Comparison of ENCODE assay signal across 8 cellular contexts in the genomic region with DNA sequence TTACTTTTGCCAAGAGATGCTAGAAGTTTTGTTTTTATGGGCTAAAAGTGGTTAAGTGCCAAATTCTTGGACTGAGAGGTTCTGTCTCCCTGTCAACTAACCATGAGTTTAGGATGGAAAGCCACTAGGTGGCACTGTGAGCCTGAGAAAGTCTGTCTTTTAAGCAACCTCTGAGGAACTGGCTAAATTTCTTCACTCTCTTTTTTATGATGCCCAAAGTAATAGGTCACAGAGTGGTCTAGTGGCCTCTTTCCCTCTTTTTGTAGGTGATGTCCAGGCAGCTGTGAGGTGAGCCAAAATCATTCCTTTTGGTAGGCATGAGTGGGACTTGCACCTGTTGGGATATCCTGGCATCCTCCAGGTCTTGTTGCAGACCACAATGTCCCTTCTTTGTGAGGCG. TPM values are rescaled to one million over a fixed set of nuclear protein-coding genes. Genes with fewer than 3 reads are reported as not detected.
DNase-seq lines count a peak whose midpoint lies in the region; ATAC-seq and TF ChIP-seq lines count a peak whose summit lies in the region.

No MANE protein-coding gene starts in this region.

- no peak overlapping the region for H3K4me3 ChIP-seq in lung

- ATAC-seq in HG03139 (IDR thresholded peaks at IDR 0.05; ENCODE audit: unreplicated experiment) (peak; percentile 63), lung (ENCODE audit: insufficient read depth, low FRiP score) (peak; percentile 48), HG02981 (IDR thresholded peaks at IDR 0.05; ENCODE audit: unreplicated experiment) (no peak)

- DNase-seq in EL: peak; percentile 80
- peak; percentile 13 for DNase-seq in NCI-H510A treated with DMSO at 0.1 percent for 48 hours (lab: John Stamatoyannopoulos, UW)
- DNase-seq in activated CD4-positive, alpha-beta T cell treated with anti-CD3 and anti-CD28 coated beads, Interleukin-2, amount 50 U/mL, for 1 hour: peak; percentile 69
- peak; percentile 92 for DNase-seq in dermis blood vessel endothelial cell
- DNase-seq in lung (ENCODE audit: low spot score): peak; percentile 75
- DNase-seq in stimulated activated CD8-positive, alpha-beta memory T cell treated with anti-CD3 and anti-CD28 coated beads, Interleukin-15, amount 100 ng/mL, for 1 hour (ENCODE audit: low read depth): peak; percentile 58

- TF ChIP-seq CTCF in lung (IDR thresholded peaks at IDR 0.05; ENCODE audit: control extremely low read depth, extremely low read depth): peak; percentile 66

- H3K4me1 ChIP-seq in lung (ENCODE audit: control insufficient read depth in 2 of 2, insufficient read depth in 2 of 2, low read length in 2 of 2): no peaks in the 10 kb centered on the region

- H3K9me3 ChIP-seq in lung (ENCODE audit: control insufficient read depth in 2 of 2, insufficient read depth in 1 of 2, low read length in 1 of 2): no peaks in the 10 kb centered on the region

- H3K27ac ChIP-seq in lung (ENCODE audit: low read depth in 1 of 2, low read length in 1 of 2): no peak overlapping the region

- 97 to 100% methylated on average over 1 of the region's 1 CpG for WGBS in lung, 2 donors

- H3K27me3 ChIP-seq in lung (ENCODE audit: control insufficient read depth, insufficient read depth): no peaks in the 10 kb centered on the region

- peaks cover 14 to 16% of the 10 kb centered on the region in 2 donors for H3K36me3 ChIP-seq in lung (ENCODE audit: control insufficient read depth in 2 of 2, insufficient read depth in 2 of 2, low read length in 2 of 2)

RNA-seq across cellular contexts. Expression of a gene that starts 56.8 kb away (rescaled TPM):
- total RNA-seq in dermis blood vessel endothelial cell (179 and 239 TPM in 2 replicates), lung (100 to 1,000 TPM; 142 to 210 TPM)
- polyA plus RNA-seq in lung: 100 to 1,000 TPM in 1 of 2 donors, 10 to 100 TPM in 1; 94.5 to 132 TPM

Comparison
In these comparisons a context has a peak if more than half of its experiments do, and no peak if none do; other contexts are left out.
1. DNase-seq: peak in every context shown above with its lines; median percentile 92 in dermis blood vessel endothelial cell; 80 in EL; 75 in lung; 69 in activated CD4-positive, alpha-beta T cell treated with anti-CD3 and anti-CD28 coated beads, Interleukin-2, amount 50 U/mL, for 1 hour; 58 in stimulated activated CD8-positive, alpha-beta memory T cell treated with anti-CD3 and anti-CD28 coated beads, Interleukin-15, amount 100 ng/mL, for 1 hour; 13 in NCI-H510A treated with DMSO at 0.1 percent for 48 hours.